12 cellular contexts compared by ENCODE assay signal in genomic region chr6:85452441-85452881, GRCh38. TPM values are rescaled to one million over a fixed set of nuclear protein-coding genes. Genes with fewer than 3 reads are reported as not detected.
DNase-seq lines count a peak whose midpoint lies in the region; ATAC-seq and TF ChIP-seq lines count a peak whose summit lies in the region.
"Had no signal": no experiment of that assay in that cellular context is flagged by ENCODE, and none has a peak within 500 bp of the region (broad histone marks: within the 10 kb centered on the region; RNA-seq: fewer than 3 reads in every experiment).

No MANE protein-coding gene starts in this region.

- no peak for TF ChIP-seq EP300 in upper lobe of left lung (IDR thresholded peaks at IDR 0.05)

- H3K9me3 ChIP-seq in upper lobe of left lung, result no peaks in the 10 kb centered on the region
- H3K9me3 ChIP-seq: HAP-1, lower lobe of right lung had no signal

- H3K27me3 Mint-ChIP-seq in T-helper 2 cell treated with Interferon-gamma antibody and Interleukin-4, amounts not matched to agents 5 μg/mL and 100 μg/mL, for 36 hours (ENCODE audit: low read depth), result peaks cover 41% of the 10 kb centered on the region
- H3K27me3 Mint-ChIP-seq in activated T-helper 17 cell treated with anti-CD3 and anti-CD28 coated beads, Interleukin-2, amount 50 U/mL, for 72 hours, result peaks cover 57% of the 10 kb centered on the region
- no peaks in the 10 kb centered on the region for H3K27me3 Mint-ChIP-seq in stimulated activated naive CD8-positive, alpha-beta T cell treated with anti-CD3 and anti-CD28 coated beads, Interleukin-15, amount 100 ng/mL, for 72 hours

- WGBS in upper lobe of left lung, 2 donors, result 56% methylated on average over 5 of the region's 5 CpGs

- H3K27ac Mint-ChIP-seq in T-helper 2 cell treated with Interferon-gamma antibody and Interleukin-4, amounts not matched to agents 5 μg/mL and 100 μg/mL, for 36 hours, result no peak overlapping the region
- no peak overlapping the region for H3K27ac Mint-ChIP-seq in activated T-helper 17 cell treated with anti-CD3 and anti-CD28 coated beads, Interleukin-2, amount 50 U/mL, for 72 hours
- peak overlapping the region in 1 of 2 donors; percentile 85 for H3K27ac Mint-ChIP-seq in stimulated activated naive CD8-positive, alpha-beta T cell treated with anti-CD3 and anti-CD28 coated beads, Interleukin-15, amount 100 ng/mL, for 72 hours

- in situ Hi-C loops in KBM-7 (cut with MboI; ENCODE audit: low pct_unique_long_range_greater_than_20kb, low sequenced_read_pairs), result no loop called here

- H3K4me1 ChIP-seq in upper lobe of left lung, result peaks cover 9 to 36% (median 23%) of the 10 kb centered on the region in 4 donors
- H3K4me1 ChIP-seq: HAP-1 had no signal

- peak overlapping the region; percentile 69 for H3K4me3 ChIP-seq in fibroblast of villous mesenchyme (ENCODE audit: low read depth, low read length)
- no peak overlapping the region for H3K4me3 ChIP-seq in upper lobe of left lung
- H3K4me3 ChIP-seq: HAP-1 had no signal

- peaks cover 0 to 6% (median 3%) of the 10 kb centered on the region in 4 donors for H3K27me3 ChIP-seq in upper lobe of left lung

- H3K4me1 Mint-ChIP-seq in T-helper 2 cell treated with Interferon-gamma antibody and Interleukin-4, amounts not matched to agents 5 μg/mL and 100 μg/mL, for 36 hours (ENCODE audit: low read depth), result peaks cover 72% of the 10 kb centered on the region
- peaks cover 9% of the 10 kb centered on the region for H3K4me1 Mint-ChIP-seq in activated T-helper 17 cell treated with anti-CD3 and anti-CD28 coated beads, Interleukin-2, amount 50 U/mL, for 72 hours
- peaks cover 84% of the 10 kb centered on the region for H3K4me1 Mint-ChIP-seq in stimulated activated naive CD8-positive, alpha-beta T cell treated with anti-CD3 and anti-CD28 coated beads, Interleukin-15, amount 100 ng/mL, for 72 hours

- TF ChIP-seq CTCF in fibroblast of villous mesenchyme (IDR thresholded peaks at IDR 0.05; ENCODE audit: insufficient read depth, low read depth, low read length), result no peak
- no peak for TF ChIP-seq CTCF in upper lobe of left lung (IDR thresholded peaks at IDR 0.05)

- no peaks in the 10 kb centered on the region for H3K36me3 ChIP-seq in upper lobe of left lung
- H3K36me3 ChIP-seq: HAP-1, lower lobe of right lung had no signal

- H3K4me3 Mint-ChIP-seq in T-helper 2 cell treated with Interferon-gamma antibody and Interleukin-4, amounts not matched to agents 5 μg/mL and 100 μg/mL, for 36 hours, result peak overlapping the region; percentile 97
- peak overlapping the region; percentile 90 for H3K4me3 Mint-ChIP-seq in activated T-helper 17 cell treated with anti-CD3 and anti-CD28 coated beads, Interleukin-2, amount 50 U/mL, for 72 hours
- H3K4me3 Mint-ChIP-seq in stimulated activated naive CD8-positive, alpha-beta T cell treated with anti-CD3 and anti-CD28 coated beads, Interleukin-15, amount 100 ng/mL, for 72 hours, result peak overlapping the region; percentile 93 to 97

- peaks cover 29% of the 10 kb centered on the region for H3K36me3 Mint-ChIP-seq in T-helper 2 cell treated with Interferon-gamma antibody and Interleukin-4, amounts not matched to agents 5 μg/mL and 100 μg/mL, for 36 hours (ENCODE audit: low read depth)
- H3K36me3 Mint-ChIP-seq in activated T-helper 17 cell treated with anti-CD3 and anti-CD28 coated beads, Interleukin-2, amount 50 U/mL, for 72 hours (ENCODE audit: low read depth), result peaks cover 29% of the 10 kb centered on the region

- no peaks in the 10 kb centered on the region for H3K9me3 Mint-ChIP-seq in T-helper 2 cell treated with Interferon-gamma antibody and Interleukin-4, amounts not matched to agents 5 μg/mL and 100 μg/mL, for 36 hours
- no peaks in the 10 kb centered on the region for H3K9me3 Mint-ChIP-seq in activated T-helper 17 cell treated with anti-CD3 and anti-CD28 coated beads, Interleukin-2, amount 50 U/mL, for 72 hours
- no peaks in the 10 kb centered on the region for H3K9me3 Mint-ChIP-seq in stimulated activated naive CD8-positive, alpha-beta T cell treated with anti-CD3 and anti-CD28 coated beads, Interleukin-15, amount 100 ng/mL, for 72 hours

- no peak for DNase-seq in T-helper 2 cell treated with Interferon-gamma antibody and Interleukin-4, amounts not matched to agents 5 μg/mL and 100 μg/mL, for 36 hours (ENCODE audit: low spot score)
- DNase-seq in T-helper 2 cell (no peak), fibroblast of villous mesenchyme (ENCODE audit: low read depth) (peak; percentile 97), upper lobe of left lung (no peak), KBM-7 (no peak)
- no peak for DNase-seq in stimulated activated naive CD8-positive, alpha-beta T cell treated with anti-CD3 and anti-CD28 coated beads, Interleukin-15, amount 100 ng/mL, for 72 hours
- DNase-seq: ACHN; lower lobe of right lung; stimulated activated CD4-positive, alpha-beta T cell treated with anti-CD3 and anti-CD28 coated beads, Interleukin-2, amount 100 ng/mL, for 24 hours had no signal

- H3K27ac ChIP-seq in upper lobe of left lung, result no peak overlapping the region
- H3K27ac ChIP-seq: lower lobe of right lung had no signal

- no peak for ATAC-seq in activated T-helper 17 cell treated with anti-CD3 and anti-CD28 coated beads, Interleukin-2, amount 50 U/mL, for 72 hours (replicated peaks)
- no peak for ATAC-seq in stimulated activated naive CD8-positive, alpha-beta T cell treated with anti-CD3 and anti-CD28 coated beads, Interleukin-15, amount 100 ng/mL, for 72 hours
- ATAC-seq in upper lobe of left lung (ENCODE audit: low FRiP score in 2 of 2), result no peak
- no peak for ATAC-seq in HG02623 (IDR thresholded peaks at IDR 0.05; ENCODE audit: unreplicated experiment)
- ATAC-seq: lower lobe of right lung had no signal

- TF ChIP-seq POLR2A in upper lobe of left lung (IDR thresholded peaks at IDR 0.05), result no peak

RNA-seq across cellular contexts. Expression of gene NT5E, which starts 2.6 kb away (rescaled TPM):
- total RNA-seq in activated T-helper 17 cell treated with anti-CD3 and anti-CD28 coated beads, Interleukin-2, amount 50 U/mL, for 72 hours, result 10 to 100 TPM in 1 of 2 donors, 1 to 10 TPM in 1; 1.2 to 10.5 TPM
- total RNA-seq in fibroblast of villous mesenchyme (345 and 593 TPM in 2 replicates), upper lobe of left lung (10 to 100 TPM in 3 of 6 donors, 1 to 10 TPM in 3; 1.4 to 17.8 (median 9.6) TPM)

Comparison
In these comparisons a context has a peak if more than half of its experiments do, and no peak if none do; other contexts are left out.
1. RNA of gene NT5E, which starts 2.6 kb away (total RNA-seq): 345 to 593 TPM in fibroblast of villous mesenchyme; 1.4 to 17.8 TPM in upper lobe of left lung and 1.2 to 10.5 TPM in activated T-helper 17 cell treated with anti-CD3 and anti-CD28 coated beads, Interleukin-2, amount 50 U/mL, for 72 hours; every median in the first group is over 10 times any median in the second.
2. Peak in every context shown above with its lines, with median percentiles within 50 percentile points of each other: H3K4me3 Mint-ChIP-seq.